Comparison of ENCODE assay signal across 1 cellular context in the genomic region with DNA sequence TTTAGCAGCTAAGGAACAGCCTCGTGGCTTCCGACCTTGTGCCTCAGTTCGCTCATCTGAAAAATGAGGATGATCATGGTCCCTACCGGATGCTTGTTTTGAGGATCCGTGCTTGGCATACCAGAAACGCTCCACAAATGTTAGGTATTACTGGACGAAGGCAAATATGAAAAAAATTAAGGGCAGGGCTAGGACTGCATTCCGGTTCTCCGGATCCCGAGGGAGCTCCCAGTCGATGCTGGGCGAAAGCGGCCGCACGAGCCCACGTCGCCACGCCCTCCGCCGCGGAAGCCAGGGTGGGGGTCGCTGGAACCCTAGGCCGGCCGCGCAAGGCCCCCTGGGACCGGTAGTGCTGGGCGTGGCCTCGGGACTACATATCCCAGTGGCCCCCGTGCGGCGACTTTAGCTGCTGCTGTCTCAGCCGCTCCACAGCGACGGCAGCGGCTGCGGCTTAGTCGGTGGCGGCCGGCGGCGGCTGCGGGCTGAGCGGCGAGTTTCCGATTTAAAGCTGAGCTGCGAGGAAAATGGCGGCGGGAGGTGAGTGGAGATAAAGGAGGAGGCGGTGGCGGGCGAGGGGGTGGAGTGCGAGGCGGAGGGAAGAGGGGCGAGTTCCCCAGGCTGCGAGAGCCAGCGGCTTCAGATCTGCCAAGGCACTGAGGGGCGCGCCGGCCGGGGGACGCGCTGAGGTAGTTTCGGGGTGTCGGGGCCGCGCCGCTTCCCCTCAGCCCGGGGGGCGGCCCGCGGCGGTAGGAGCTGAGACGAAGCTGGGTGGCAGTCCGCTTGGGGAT.
TF ChIP-seq lines count a peak whose summit lies in the region.

TSS of gene NCOA3 (plus strand) at position 405 of the 788 bp plus-strand sequence. CDS start 120,361 bp downstream, outside the sequence.

TF ChIP-seq in HEK293, 187 proteins besides CTCF, POLR2A, EP300 and RAD21 (continued from another document):
- TF ChIP-seq, protein P1, sequence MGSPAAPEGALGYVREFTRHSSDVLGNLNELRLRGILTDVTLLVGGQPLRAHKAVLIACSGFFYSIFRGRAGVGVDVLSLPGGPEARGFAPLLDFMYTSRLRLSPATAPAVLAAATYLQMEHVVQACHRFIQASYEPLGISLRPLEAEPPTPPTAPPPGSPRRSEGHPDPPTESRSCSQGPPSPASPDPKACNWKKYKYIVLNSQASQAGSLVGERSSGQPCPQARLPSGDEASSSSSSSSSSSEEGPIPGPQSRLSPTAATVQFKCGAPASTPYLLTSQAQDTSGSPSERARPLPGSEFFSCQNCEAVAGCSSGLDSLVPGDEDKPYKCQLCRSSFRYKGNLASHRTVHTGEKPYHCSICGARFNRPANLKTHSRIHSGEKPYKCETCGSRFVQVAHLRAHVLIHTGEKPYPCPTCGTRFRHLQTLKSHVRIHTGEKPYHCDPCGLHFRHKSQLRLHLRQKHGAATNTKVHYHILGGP (tag by site-specific recombination; IDR thresholded peaks at IDR 0.05), result no peak
- TF ChIP-seq WT1 (tag by site-specific recombination; IDR thresholded peaks at IDR 0.05) (no peak), ZNF37A (tag by site-specific recombination; IDR thresholded peaks at IDR 0.05) (no peak), ZFHX2 (tag by site-specific recombination; conservative IDR thresholded peaks at IDR 0.05) (peak; percentile 92), ZFP3 (tag by site-specific recombination; IDR thresholded peaks at IDR 0.05; ENCODE audit: low read depth) (no peak), HOXC10 (CRISPR knock-in tag; IDR thresholded peaks at IDR 0.05) (no peak), KLF8 (tag by site-specific recombination; IDR thresholded peaks at IDR 0.05) (peak; percentile 97), ZNF658 (tag by site-specific recombination; IDR thresholded peaks at IDR 0.05) (no peak)
- TF ChIP-seq, protein P2, sequence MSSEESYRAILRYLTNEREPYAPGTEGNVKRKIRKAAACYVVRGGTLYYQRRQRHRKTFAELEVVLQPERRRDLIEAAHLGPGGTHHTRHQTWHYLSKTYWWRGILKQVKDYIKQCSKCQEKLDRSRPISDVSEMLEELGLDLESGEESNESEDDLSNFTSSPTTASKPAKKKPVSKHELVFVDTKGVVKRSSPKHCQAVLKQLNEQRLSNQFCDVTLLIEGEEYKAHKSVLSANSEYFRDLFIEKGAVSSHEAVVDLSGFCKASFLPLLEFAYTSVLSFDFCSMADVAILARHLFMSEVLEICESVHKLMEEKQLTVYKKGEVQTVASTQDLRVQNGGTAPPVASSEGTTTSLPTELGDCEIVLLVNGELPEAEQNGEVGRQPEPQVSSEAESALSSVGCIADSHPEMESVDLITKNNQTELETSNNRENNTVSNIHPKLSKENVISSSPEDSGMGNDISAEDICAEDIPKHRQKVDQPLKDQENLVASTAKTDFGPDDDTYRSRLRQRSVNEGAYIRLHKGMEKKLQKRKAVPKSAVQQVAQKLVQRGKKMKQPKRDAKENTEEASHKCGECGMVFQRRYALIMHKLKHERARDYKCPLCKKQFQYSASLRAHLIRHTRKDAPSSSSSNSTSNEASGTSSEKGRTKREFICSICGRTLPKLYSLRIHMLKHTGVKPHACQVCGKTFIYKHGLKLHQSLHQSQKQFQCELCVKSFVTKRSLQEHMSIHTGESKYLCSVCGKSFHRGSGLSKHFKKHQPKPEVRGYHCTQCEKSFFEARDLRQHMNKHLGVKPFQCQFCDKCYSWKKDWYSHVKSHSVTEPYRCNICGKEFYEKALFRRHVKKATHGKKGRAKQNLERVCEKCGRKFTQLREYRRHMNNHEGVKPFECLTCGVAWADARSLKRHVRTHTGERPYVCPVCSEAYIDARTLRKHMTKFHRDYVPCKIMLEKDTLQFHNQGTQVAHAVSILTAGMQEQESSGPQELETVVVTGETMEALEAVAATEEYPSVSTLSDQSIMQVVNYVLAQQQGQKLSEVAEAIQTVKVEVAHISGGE (tag by site-specific recombination; conservative IDR thresholded peaks at IDR 0.05; ENCODE audit: low read depth), result no peak
TF ChIP-seq in HEK293: peak in this region for 60.
